Comparison of ENCODE assay signal across 1 cellular context in genomic region chr12:2229661-2230539, GRCh38.
TF ChIP-seq lines count a peak whose summit lies in the region.

No MANE protein-coding gene starts in this region.

TF ChIP-seq in GM12878, 131 proteins besides CTCF, POLR2A, EP300 and RAD21:
- TF ChIP-seq PAX8 (IDR thresholded peaks at IDR 0.05) (no peak), YY1 (IDR thresholded peaks at IDR 0.05; ENCODE audit: low read depth, low read length) (peak; percentile 53; the same call in 1 of the 2 replicates), E2F8 (IDR thresholded peaks at IDR 0.05; ENCODE audit: low read depth, partially characterized antibody) (no peak), KAT2A (conservative IDR thresholded peaks at IDR 0.05; ENCODE audit: control insufficient read depth, low read depth, low read length) (no peak)
